ENCODE assay signal across 9 cellular contexts in the genomic region with DNA sequence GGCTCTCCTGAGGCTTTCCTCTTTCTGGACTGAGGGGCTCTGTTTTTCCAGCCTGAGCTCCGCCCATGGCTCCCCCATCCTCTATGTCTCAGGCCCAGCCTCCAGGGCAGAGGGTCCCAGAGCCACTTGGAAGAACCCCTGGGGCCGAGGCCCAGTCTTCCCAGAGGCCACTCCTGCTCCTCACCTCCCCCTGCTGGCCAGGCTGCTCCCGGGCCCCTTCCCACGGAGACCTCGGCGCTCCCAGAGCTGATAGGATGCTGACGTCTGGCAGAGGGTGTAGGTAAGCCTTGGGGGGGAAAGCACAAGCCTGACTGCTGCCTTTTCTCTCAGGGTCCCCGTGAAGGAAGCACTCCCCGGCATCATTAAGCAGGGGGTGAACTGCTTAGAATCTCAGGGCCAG. TPM values are rescaled to one million over a fixed set of nuclear protein-coding genes. Genes with fewer than 3 reads are reported as not detected.
DNase-seq lines count a peak whose midpoint lies in the region; ATAC-seq and TF ChIP-seq lines count a peak whose summit lies in the region.
"Had no signal": no experiment of that assay in that cellular context is flagged by ENCODE, and none has a peak within 500 bp of the region (broad histone marks: within the 10 kb centered on the region; RNA-seq: fewer than 3 reads in every experiment).

No MANE protein-coding gene starts in this region.

- peak; percentile 15 to 16 for DNase-seq in activated T-cell treated with anti-CD3 and anti-CD28 coated beads, Interleukin-2, amount 50 U/mL, for 72 hours
- DNase-seq in activated T-cell treated with anti-CD3 and anti-CD28 coated beads for 4 hours (no peak), PC-9 (peak in 1 of 2 experiments; percentile 19), stomach (peak; percentile 48), hippocampal formation (lab: John Stamatoyannopoulos, UW) (no peak), COR-L47 (lab: John Stamatoyannopoulos, UW) (no peak)
- DNase-seq in effector CD8-positive, alpha-beta T cell (lab: John Stamatoyannopoulos, UW), result no peak

- H3K4me2 ChIP-seq in PC-9, result no peak overlapping the region

- H3K9me2 ChIP-seq in PC-9 (ENCODE audit: insufficient read depth), result no peaks in the 10 kb centered on the region

- H3K36me3 Mint-ChIP-seq in activated T-cell treated with anti-CD3 and anti-CD28 coated beads, Interleukin-2, amount 50 U/mL, for 72 hours (ENCODE audit: insufficient read depth in 2 of 2), result no peaks in the 10 kb centered on the region

- no peaks in the 10 kb centered on the region for H4K20me1 ChIP-seq in PC-9 (ENCODE audit: insufficient read depth)

- H3K4me1 ChIP-seq in PC-9 (replicated peaks; ENCODE audit: insufficient read depth) (no peaks in the 10 kb centered on the region), gastroesophageal sphincter (no peaks in the 10 kb centered on the region), stomach (peaks cover 0 to 20% (median 7%) of the 10 kb centered on the region in 4 donors)

- no peak for TF ChIP-seq EP300 in gastroesophageal sphincter (IDR thresholded peaks at IDR 0.05)
- TF ChIP-seq EP300 in stomach (IDR thresholded peaks at IDR 0.05), result no peak

- H3K27ac ChIP-seq in PC-9, result no peak overlapping the region
- H3K27ac ChIP-seq in gastroesophageal sphincter, result no peak overlapping the region
- no peak overlapping the region for H3K27ac ChIP-seq in stomach
- H3K27ac ChIP-seq: neutrophil had no signal

- H3K4me3 ChIP-seq in PC-9, result no peak overlapping the region
- H3K4me3 ChIP-seq in gastroesophageal sphincter, result no peak overlapping the region
- no peak overlapping the region for H3K4me3 ChIP-seq in stomach

- 0 out of 2 replicates have a peak, but pooled peaks cover 7% of the 10 kb centered on the region for H3K27me3 ChIP-seq in PC-9 (ENCODE audit: insufficient read depth, low read depth)
- peaks cover 7% of the 10 kb centered on the region for H3K27me3 ChIP-seq in gastroesophageal sphincter
- H3K27me3 ChIP-seq in stomach, result peaks cover 0 to 13% (median 0%) of the 10 kb centered on the region in 3 donors

- no peaks in the 10 kb centered on the region for H3K4me1 Mint-ChIP-seq in activated T-cell treated with anti-CD3 and anti-CD28 coated beads, Interleukin-2, amount 50 U/mL, for 72 hours (ENCODE audit: low read depth)

- BruUV-seq in PC-9 (replicated peaks; lab: Mats Ljungman, UMichigan), result no TSS peak

- no peaks in the 10 kb centered on the region for H3K79me2 ChIP-seq in PC-9 (ENCODE audit: low read depth)

- no peak overlapping the region for H3K4me3 Mint-ChIP-seq in activated T-cell treated with anti-CD3 and anti-CD28 coated beads, Interleukin-2, amount 50 U/mL, for 72 hours

- H3K36me3 ChIP-seq in PC-9 (ENCODE audit: low read depth) (no peaks in the 10 kb centered on the region), gastroesophageal sphincter (peaks cover 0 to 5% of the 10 kb centered on the region in 2 donors), stomach (no peaks in the 10 kb centered on the region)
- H3K36me3 ChIP-seq: neutrophil had no signal

- TF ChIP-seq POLR2A in gastroesophageal sphincter (IDR thresholded peaks at IDR 0.05), result no peak
- TF ChIP-seq POLR2A in stomach (IDR thresholded peaks at IDR 0.05), result no peak

- POLR2A ChIA-PET in PC-9 (lab: Charles Lee; ENCODE audit: unreplicated experiment), result no interaction called here

- 0 out of 2 replicates have a peak, but pooled peaks cover 5% of the 10 kb centered on the region for H3F3A ChIP-seq in PC-9 (ENCODE audit: insufficient read depth, low read depth)

- no peak overlapping the region for H3K27ac Mint-ChIP-seq in activated T-cell treated with anti-CD3 and anti-CD28 coated beads, Interleukin-2, amount 50 U/mL, for 72 hours

- no peaks in the 10 kb centered on the region for H3K9me3 Mint-ChIP-seq in activated T-cell treated with anti-CD3 and anti-CD28 coated beads, Interleukin-2, amount 50 U/mL, for 72 hours

- H2AFZ ChIP-seq in PC-9, result no peak overlapping the region

- H3K9me3 ChIP-seq in PC-9 (ENCODE audit: insufficient read depth, low read depth) (no peaks in the 10 kb centered on the region), gastroesophageal sphincter (no peaks in the 10 kb centered on the region), stomach (no peaks in the 10 kb centered on the region)
- H3K9me3 ChIP-seq: neutrophil had no signal

- CTCF ChIA-PET in PC-9 (lab: Charles Lee), result no interaction called here

- TF ChIP-seq CTCF in PC-9 (conservative IDR thresholded peaks at IDR 0.05), result peak; percentile 69
- TF ChIP-seq CTCF in gastroesophageal sphincter (IDR thresholded peaks at IDR 0.05), result peak in 3 of 4 experiments; percentile 25 to 69 (median 32)
- TF ChIP-seq CTCF in stomach (IDR thresholded peaks at IDR 0.05), result peak in 4 of 7 experiments; percentile 32 to 38 (median 35)

- intact Hi-C loops in PC-9 (cut with micrococcal nuclease; ENCODE audit: unreplicated experiment), result no loop called here
- intact Hi-C loops in stomach (cut with DNase I; ENCODE audit: low total_unique reads), result no loop called here

- no peak for ATAC-seq in activated T-cell treated with anti-CD3 and anti-CD28 coated beads, Interleukin-2, amount 50 U/mL, for 72 hours (replicated peaks in 1 of 2)
- peak; percentile 35 for ATAC-seq in gastroesophageal sphincter

- peaks cover 23% of the 10 kb centered on the region for H3K27me3 Mint-ChIP-seq in activated T-cell treated with anti-CD3 and anti-CD28 coated beads, Interleukin-2, amount 50 U/mL, for 72 hours (ENCODE audit: low read depth)

- WGBS in gastroesophageal sphincter (ENCODE audit: low coverage in 1 of 2), 2 donors, result 0 to 67% methylated on average over 1 of the region's 9 CpGs
- 21 to 28% (median 26%) methylated on average over 9 of the region's 9 CpGs for whole genome bisulfite sequencing in stomach, 5 donors

RNA-seq across cellular contexts. Expression of a gene that starts 51.4 kb away (rescaled TPM):
- total RNA-seq in activated T-cell treated with anti-CD3 and anti-CD28 coated beads, Interleukin-2, amount 50 U/mL, for 72 hours, result 100 to 1,000 TPM; 215 to 231 TPM
- total RNA-seq in PC-9 (2021) (197 and 347 TPM in 2 replicates), gastroesophageal sphincter (10 to 100 TPM; 70.2 to 89.8 (median 86.2) TPM), stomach (100 to 1,000 TPM in 1 of 5 donors, 10 to 100 TPM in 4; 12.5 to 112 (median 34.6) TPM)
- 100 to 1,000 TPM; 122 to 159 (median 128) TPM for polyA plus RNA-seq in stomach

RNA-seq across cellular contexts. Expression of a gene that starts 51.8 kb away (rescaled TPM):
- 10 to 100 TPM; 85.8 to 93.3 TPM for total RNA-seq in activated T-cell treated with anti-CD3 and anti-CD28 coated beads, Interleukin-2, amount 50 U/mL, for 72 hours
- 78.7 and 95.1 TPM in 2 replicates for total RNA-seq in PC-9 (2021)
- total RNA-seq in gastroesophageal sphincter, result 10 to 100 TPM; 41.5 to 47.9 (median 45.4) TPM
- 100 to 1,000 TPM in 1 of 5 donors, 10 to 100 TPM in 4; 18.8 to 121 (median 44.2) TPM for total RNA-seq in stomach
- 10 to 100 TPM; 12.1 to 17.9 (median 15.4) TPM for polyA plus RNA-seq in stomach

Comparison
In these comparisons a context has a peak if more than half of its experiments do, and no peak if none do; other contexts are left out.
1. DNase-seq: peak in activated T-cell treated with anti-CD3 and anti-CD28 coated beads, Interleukin-2, amount 50 U/mL, for 72 hours (2 of 2) and stomach (single experiment); none in activated T-cell treated with anti-CD3 and anti-CD28 coated beads for 4 hours (single experiment), effector CD8-positive, alpha-beta T cell (single experiment), hippocampal formation (0 of 2) and COR-L47 (single experiment).
2. Peak in every context shown above with its lines, with median percentiles within 50 percentile points of each other: CTCF ChIP-seq.